ENCODE assay signal across 21 cellular contexts in the genomic region with DNA sequence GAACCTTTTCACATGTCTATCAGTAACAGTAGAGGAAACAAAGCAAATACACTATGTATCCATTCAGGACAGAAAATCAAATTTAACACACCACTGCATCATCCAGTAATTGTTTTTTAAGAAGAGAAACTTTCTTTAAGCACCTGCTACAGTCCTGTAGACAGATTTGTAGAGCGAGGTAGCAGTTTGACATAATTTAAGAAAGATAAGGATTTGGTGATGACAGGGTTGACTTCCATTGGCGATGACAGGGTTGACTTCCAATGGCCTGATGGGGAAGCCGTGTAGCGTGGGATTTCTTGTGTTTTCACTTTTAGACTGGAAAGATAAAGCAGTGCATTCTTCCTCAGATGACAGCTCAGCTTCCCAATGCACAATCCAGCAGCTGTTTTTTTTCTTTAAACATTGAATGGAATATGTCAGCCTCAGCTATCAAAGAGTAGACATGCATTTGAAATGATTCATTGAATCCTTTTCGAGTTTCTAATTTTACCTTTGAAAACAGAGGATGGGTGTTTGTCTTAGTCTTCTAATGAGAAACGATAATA.
"Had no signal": no experiment of that assay in that cellular context is flagged by ENCODE, and none has a peak within 500 bp of the region (broad histone marks: within the 10 kb centered on the region; RNA-seq: fewer than 3 reads in every experiment).

No MANE protein-coding gene starts in this region.

- H3K9me3 Mint-ChIP-seq: activated B cell treated with CpG ODN at 0.5 μM for 24 hours; activated naive CD4-positive, alpha-beta T cell treated with anti-CD3 and anti-CD28 coated beads for 36 hours; activated naive CD8-positive, alpha-beta T cell treated with anti-CD3 and anti-CD28 coated beads, Interleukin-2, amount 10 ng/mL, durations not matched to agents 7 days and 5 days had no signal

- H3K9me3 ChIP-seq: mucosa of descending colon, thyroid gland had no signal

- H3K4me3 ChIP-seq: cardiac muscle cell, mucosa of descending colon, neural progenitor cell, skin epidermis, thyroid gland had no signal

- H3K9ac ChIP-seq: neural progenitor cell had no signal

- H3K4me1 ChIP-seq: foreskin keratinocyte, thyroid gland had no signal

- H3K36me3 ChIP-seq: cardiac muscle cell, neural progenitor cell, thyroid gland had no signal

- H3K4me2 ChIP-seq: neural progenitor cell had no signal

- H3K4me3 Mint-ChIP-seq: activated B cell treated with CpG ODN at 0.5 μM for 24 hours; activated CD4-positive, alpha-beta T cell treated with anti-CD3 and anti-CD28 coated beads for 36 hours; activated naive CD4-positive, alpha-beta T cell treated with anti-CD3 and anti-CD28 coated beads for 36 hours; activated naive CD8-positive, alpha-beta T cell treated with anti-CD3 and anti-CD28 coated beads, Interleukin-2, amount 10 ng/mL, durations not matched to agents 7 days and 5 days; naive thymus-derived CD4-positive, alpha-beta T cell; neural progenitor cell; stimulated activated naive CD8-positive, alpha-beta T cell treated with anti-CD3 and anti-CD28 coated beads, Interleukin-15, Interleukin-2, amounts not matched to agents 100 ng/mL and 50 ng/mL, for 24 hours; T-helper 17 cell had no signal

- H3K4me1 Mint-ChIP-seq: activated naive CD8-positive, alpha-beta T cell treated with anti-CD3 and anti-CD28 coated beads, Interleukin-2, amount 10 ng/mL, durations not matched to agents 7 days and 5 days; naive thymus-derived CD4-positive, alpha-beta T cell; T-helper 17 cell had no signal

- ATAC-seq: activated CD4-positive, alpha-beta T cell treated with anti-CD3 and anti-CD28 coated beads for 36 hours; foreskin keratinocyte; mucosa of descending colon; naive thymus-derived CD4-positive, alpha-beta T cell; T-helper 17 cell had no signal

- DNase-seq: activated B cell treated with CpG ODN at 0.5 μM for 24 hours; activated CD4-positive, alpha-beta T cell treated with anti-CD3 and anti-CD28 coated beads for 36 hours; activated CD4-positive, alpha-beta T cell treated with anti-CD3 and anti-CD28 coated beads, Interleukin-2, amount 50 U/mL, for 4 hours; activated naive CD4-positive, alpha-beta T cell treated with anti-CD3 and anti-CD28 coated beads for 36 hours; activated naive CD8-positive, alpha-beta T cell treated with anti-CD3 and anti-CD28 coated beads, Interleukin-2, amount 10 ng/mL, durations not matched to agents 7 days and 5 days; activated T-cell treated with anti-CD3 and anti-CD28 coated beads, Interleukin-2, amount 50 U/mL, for 48 hours; amygdala; foreskin keratinocyte; hypothalamus; mesenchymal stem cell; mucosa of descending colon; naive thymus-derived CD4-positive, alpha-beta T cell; stimulated activated CD4-positive, alpha-beta T cell treated with anti-CD3 and anti-CD28 coated beads, Interleukin-1b, Interleukin-23, amount 100 ng/mL, for 48 hours; substantia nigra; T-helper 17 cell; thyroid gland had no signal

- H2AFZ ChIP-seq: neural progenitor cell had no signal

- H3K27ac ChIP-seq: cardiac muscle cell, epithelial cell of prostate, foreskin keratinocyte, neural progenitor cell, skin epidermis, thyroid gland had no signal

- H3K27ac Mint-ChIP-seq: activated B cell treated with CpG ODN at 0.5 μM for 24 hours; activated CD4-positive, alpha-beta T cell treated with anti-CD3 and anti-CD28 coated beads for 36 hours; activated naive CD4-positive, alpha-beta T cell treated with anti-CD3 and anti-CD28 coated beads for 36 hours; activated naive CD8-positive, alpha-beta T cell treated with anti-CD3 and anti-CD28 coated beads, Interleukin-2, amount 10 ng/mL, durations not matched to agents 7 days and 5 days; naive thymus-derived CD4-positive, alpha-beta T cell; stimulated activated naive CD8-positive, alpha-beta T cell treated with anti-CD3 and anti-CD28 coated beads, Interleukin-15, Interleukin-2, amounts not matched to agents 100 ng/mL and 50 ng/mL, for 24 hours; T-helper 17 cell had no signal

- H3K27me3 ChIP-seq: cardiac muscle cell, foreskin keratinocyte, neural progenitor cell, thyroid gland had no signal

- H3K36me3 Mint-ChIP-seq: activated naive CD8-positive, alpha-beta T cell treated with anti-CD3 and anti-CD28 coated beads, Interleukin-2, amount 10 ng/mL, durations not matched to agents 7 days and 5 days; neural progenitor cell had no signal
